In the genomic region with DNA sequence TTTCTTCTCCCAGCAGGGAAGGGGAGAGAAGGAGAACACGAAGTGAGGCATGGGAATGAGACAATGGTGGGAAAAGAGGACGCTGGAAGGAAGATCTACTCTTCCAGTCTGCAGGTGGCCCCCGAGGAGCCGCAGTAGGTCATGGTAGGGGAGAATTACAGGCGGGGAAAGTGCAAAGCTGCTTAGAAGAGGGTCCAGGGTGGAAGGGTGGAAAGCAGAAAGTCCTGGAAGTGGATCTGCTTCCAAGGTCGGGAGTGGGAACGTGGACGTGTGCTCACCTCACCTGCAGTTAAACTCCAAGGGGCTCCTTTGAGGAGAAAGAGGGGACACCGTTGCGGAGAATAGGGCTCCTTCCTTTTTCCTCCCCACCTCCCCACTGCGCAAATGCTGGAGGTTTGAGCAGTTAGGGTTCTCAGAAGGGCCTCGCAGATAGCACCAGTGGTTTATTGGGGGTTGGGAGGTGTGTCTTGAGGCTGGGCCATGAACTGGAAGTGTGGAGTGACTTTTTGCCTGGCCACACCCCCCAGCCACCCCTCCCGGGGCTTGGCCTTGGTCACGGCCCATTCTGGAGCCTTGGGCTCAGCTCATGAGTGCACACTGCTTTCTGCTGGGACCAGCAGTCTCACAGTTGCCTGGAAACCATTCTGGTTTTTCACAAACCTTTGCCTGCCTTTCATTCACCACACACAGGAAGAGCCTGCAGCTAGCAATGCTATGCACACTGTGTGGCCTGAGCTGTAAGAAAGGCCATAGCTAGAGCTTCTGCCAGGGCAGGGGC, we compare ENCODE assay signal across 9 cellular contexts.
DNase-seq lines count a peak whose midpoint lies in the region; ATAC-seq and TF ChIP-seq lines count a peak whose summit lies in the region.
"Had no signal": no experiment of that assay in that cellular context is flagged by ENCODE, and none has a peak within 500 bp of the region (broad histone marks: within the 10 kb centered on the region; RNA-seq: fewer than 3 reads in every experiment).

No MANE protein-coding gene starts in this region.

- H3K36me3 Mint-ChIP-seq in activated CD4-positive, alpha-beta memory T cell treated with anti-CD3 and anti-CD28 coated beads for 36 hours: no peaks in the 10 kb centered on the region
- peaks cover 0 to 4% (median 0%) of the 10 kb centered on the region in 3 donors for H3K36me3 Mint-ChIP-seq in immature natural killer cell

- no peaks in the 10 kb centered on the region for H3K9me3 ChIP-seq in mammary epithelial cell (replicated peaks; ENCODE audit: insufficient read depth, low read length)

- in situ Hi-C loops in mammary epithelial cell (cut with MboI; ENCODE audit: low sequenced_read_pairs in 2 of 2): no loop called here

- H3K4me2 ChIP-seq in mammary epithelial cell (ENCODE audit: insufficient read depth, low read depth, low read length): no peak overlapping the region

- peaks cover 2% of the 10 kb centered on the region for H3K27me3 ChIP-seq in mammary epithelial cell (ENCODE audit: insufficient read depth, low read length)

- no peak overlapping the region for H2AFZ ChIP-seq in mammary epithelial cell (ENCODE audit: low read depth, low read length)

- no peaks in the 10 kb centered on the region for H3K36me3 ChIP-seq in mammary epithelial cell (ENCODE audit: insufficient read depth, low read length)

- H3K4me1 ChIP-seq in mammary epithelial cell (ENCODE audit: insufficient read depth, low read length): no peaks in the 10 kb centered on the region

- intact Hi-C loops in activated CD4-positive, alpha-beta memory T cell treated with anti-CD3 and anti-CD28 coated beads for 36 hours (cut with micrococcal nuclease): loop anchor here (2.0 kb wide), 2 partner anchors 43 to 115 kb away; a partner anchor contains a TSS
- intact Hi-C loops in lower leg skin (cut with DNase I; ENCODE audit: low total_unique reads) (no loop called here), mammary epithelial cell (cut with micrococcal nuclease) (no loop called here)

- H3K4me3 ChIP-seq in lower leg skin (ENCODE audit: low read depth, poor library complexity, severe bottlenecking) (no peak overlapping the region), mammary epithelial cell (replicated peaks in 1 of 3; ENCODE audit: insufficient read depth in 1 of 3, low read depth in 2 of 3, low read length in 3 of 3) (no peak overlapping the region)

- peaks cover 49% of the 10 kb centered on the region for H3K4me1 Mint-ChIP-seq in activated CD4-positive, alpha-beta memory T cell treated with anti-CD3 and anti-CD28 coated beads for 36 hours (ENCODE audit: low read depth)
- peaks cover 74% of the 10 kb centered on the region in 2 donors for H3K4me1 Mint-ChIP-seq in immature natural killer cell

- no peak for TF ChIP-seq POLR2A in lower leg skin (IDR thresholded peaks at IDR 0.05)

- no peaks in the 10 kb centered on the region for H3K79me2 ChIP-seq in mammary epithelial cell (ENCODE audit: insufficient read depth, low read length)

- H3K27me3 Mint-ChIP-seq in activated CD4-positive, alpha-beta memory T cell treated with anti-CD3 and anti-CD28 coated beads for 36 hours: no peaks in the 10 kb centered on the region
- peaks cover 11 to 22% (median 18%) of the 10 kb centered on the region in 3 donors for H3K27me3 Mint-ChIP-seq in immature natural killer cell (ENCODE audit: low read depth in 3 of 3)

- no peak overlapping the region for H3K9ac ChIP-seq in mammary epithelial cell (ENCODE audit: insufficient read depth, low read length)

- CTCF ChIA-PET in activated CD4-positive, alpha-beta memory T cell treated with anti-CD3 and anti-CD28 coated beads for 36 hours (lab: Charles Lee): interaction anchor here (0.8 to 1.2 kb wide), 4 partner anchors 11 to 151 kb away, joined by 3 to 6 read pairs (median 4); no protein-coding TSS in a partner anchor
- CTCF ChIA-PET in mammary epithelial cell (lab: Charles Lee; ENCODE audit: low non-redundant PET): no interaction called here

- ATAC-seq in GM18909 (IDR thresholded peaks at IDR 0.05; ENCODE audit: poor library complexity, unreplicated experiment) (peak; percentile 78), HG03196 (IDR thresholded peaks at IDR 0.05; ENCODE audit: unreplicated experiment) (peak; percentile 78)
- ATAC-seq in stimulated activated naive CD8-positive, alpha-beta T cell treated with anti-CD3 and anti-CD28 coated beads, Interleukin-15, Interleukin-2, amounts not matched to agents 100 U/mL and 50 U/mL, for 24 hours: peak; percentile 84

- WGBS in lower leg skin, 2 donors: 60 to 61% methylated on average over 14 of the region's 14 CpGs
- 62% methylated on average over 11 of the region's 14 CpGs for WGBS in mammary epithelial cell (ENCODE audit: low coverage, missing lambda C conversion rate)

- peak; percentile 89 for DNase-seq in activated CD4-positive, alpha-beta memory T cell treated with anti-CD3 and anti-CD28 coated beads for 36 hours
- DNase-seq in immature natural killer cell (peak; percentile 82 to 89 (median 89)), lower leg skin (ENCODE audit: low spot score in 2 of 2) (no peak), SHP77 treated with DMSO at 0.1 percent for 48 hours (lab: John Stamatoyannopoulos, UW) (no peak), mammary epithelial cell (no peak)
- DNase-seq in stimulated activated naive CD8-positive, alpha-beta T cell treated with anti-CD3 and anti-CD28 coated beads, Interleukin-15, Interleukin-2, amounts not matched to agents 100 U/mL and 50 U/mL, for 24 hours: peak; percentile 59
- DNase-seq: IMR-90 had no signal

- POLR2A ChIA-PET in activated CD4-positive, alpha-beta memory T cell treated with anti-CD3 and anti-CD28 coated beads for 36 hours (lab: Charles Lee): no interaction called here

- no peaks in the 10 kb centered on the region for H4K20me1 ChIP-seq in mammary epithelial cell (ENCODE audit: insufficient read depth, low read length)

- BruUV-seq in mammary epithelial cell (replicated peaks; lab: Mats Ljungman, UMichigan): no TSS peak

- H3K27ac Mint-ChIP-seq in activated CD4-positive, alpha-beta memory T cell treated with anti-CD3 and anti-CD28 coated beads for 36 hours: peak overlapping the region; percentile 74
- H3K27ac Mint-ChIP-seq in immature natural killer cell: peak overlapping the region; percentile 85 to 95 (median 92)

- H3K4me3 Mint-ChIP-seq in activated CD4-positive, alpha-beta memory T cell treated with anti-CD3 and anti-CD28 coated beads for 36 hours: peak overlapping the region; percentile 21
- H3K4me3 Mint-ChIP-seq in immature natural killer cell: peak overlapping the region; percentile 75 to 85 (median 82)

- dilution Hi-C loops in mammary epithelial cell (cut with HindIII; ENCODE audit: low sequenced_read_pairs): no loop called here

- TF ChIP-seq CTCF in lower leg skin (IDR thresholded peaks at IDR 0.05): no peak
- no peak for TF ChIP-seq CTCF in mammary epithelial cell (conservative IDR thresholded peaks at IDR 0.05 in 1 of 2, IDR thresholded peaks at IDR 0.05 in 1 of 2; ENCODE audit: extremely low read depth in 1 of 2, insufficient read depth in 1 of 2, low read depth in 1 of 2, low read length in 2 of 2)

- no peak overlapping the region for H3K27ac ChIP-seq in mammary epithelial cell (ENCODE audit: insufficient read depth, low read depth, low read length)

- H3K9me3 Mint-ChIP-seq in activated CD4-positive, alpha-beta memory T cell treated with anti-CD3 and anti-CD28 coated beads for 36 hours: no peaks in the 10 kb centered on the region
- H3K9me3 Mint-ChIP-seq in immature natural killer cell: no peaks in the 10 kb centered on the region

Comparison
In these comparisons a context has a peak if more than half of its experiments do, and no peak if none do; other contexts are left out.
1. DNase-seq: peak in activated CD4-positive, alpha-beta memory T cell treated with anti-CD3 and anti-CD28 coated beads for 36 hours (single experiment), immature natural killer cell (3 of 3) and stimulated activated naive CD8-positive, alpha-beta T cell treated with anti-CD3 and anti-CD28 coated beads, Interleukin-15, Interleukin-2, amounts not matched to agents 100 U/mL and 50 U/mL, for 24 hours (single experiment); none in lower leg skin (0 of 2), SHP77 treated with DMSO at 0.1 percent for 48 hours (single experiment) and mammary epithelial cell (single experiment).
2. Peak in every context shown above with its lines, with median percentiles within 50 percentile points of each other: ATAC-seq.